In genomic region chr20:31475032-31475431, GRCh38 we compare ENCODE assay signal across 11 cellular contexts. TPM values are rescaled to one million over a fixed set of nuclear protein-coding genes. Genes with fewer than 3 reads are reported as not detected.
A peak's percentile ranks its signal among the peaks of the same experiment; 100 is the strongest.
DNase-seq lines count a peak whose midpoint lies in the region; ATAC-seq and TF ChIP-seq lines count a peak whose summit lies in the region.
"Had no signal": no experiment of that assay in that cellular context is flagged by ENCODE, and none has a peak within 500 bp of the region (broad histone marks: within the 10 kb centered on the region; RNA-seq: fewer than 3 reads in every experiment).

Gene DEFB124, minus strand, starts transcription at chr20:31475127. Its CDS starts 2,114 bp downstream, at chr20:31473013.
Gene REM1, plus strand, starts transcription at chr20:31475288. Its CDS starts 1,158 bp downstream, at chr20:31476446.

- H4K20me1 ChIP-seq in neural progenitor cell (ENCODE audit: low read depth): no peaks in the 10 kb centered on the region

- TF ChIP-seq EP300 in gastroesophageal sphincter (IDR thresholded peaks at IDR 0.05): no peak

- H3K79me2 ChIP-seq in neural progenitor cell (ENCODE audit: low read depth): no peaks in the 10 kb centered on the region

- no peak within 1 kb of the TSS for H3K9ac ChIP-seq in neural progenitor cell

- H3K36me3 Mint-ChIP-seq in activated naive CD8-positive, alpha-beta T cell: no peaks in the 10 kb centered on the region
- peaks cover 1% of the 10 kb centered on the region for H3K36me3 Mint-ChIP-seq in activated naive CD8-positive, alpha-beta T cell treated with anti-CD3 and anti-CD28 coated beads for 36 hours
- H3K36me3 Mint-ChIP-seq in neural progenitor cell: peaks cover 2% of the 10 kb centered on the region

- DNase-seq in activated naive CD8-positive, alpha-beta T cell treated with anti-CD3 and anti-CD28 coated beads for 36 hours: no peak
- DNase-seq in neural progenitor cell (ENCODE audit: low spot score): peak; percentile 23
- DNase-seq in aorta: peak; percentile 76 to 91
- DNase-seq in anterior cingulate cortex (lab: John Stamatoyannopoulos, UW): no peak
- DNase-seq: activated CD4-positive, alpha-beta T cell treated with anti-CD3 and anti-CD28 coated beads, Interleukin-2, amount 50 U/mL, for 4 hours had no signal

- ATAC-seq in gastroesophageal sphincter (peak; percentile 85), aorta (ENCODE audit: low FRiP score) (peak; percentile 94), GM21447 (IDR thresholded peaks at IDR 0.05; ENCODE audit: unreplicated experiment) (no peak), GM19395 (IDR thresholded peaks at IDR 0.05; ENCODE audit: unreplicated experiment) (no peak)

- intact Hi-C loops in aorta (cut with DNase I): no loop called here

- H3K27me3 Mint-ChIP-seq in activated naive CD8-positive, alpha-beta T cell: peaks cover 24% of the 10 kb centered on the region
- H3K27me3 Mint-ChIP-seq in activated naive CD8-positive, alpha-beta T cell treated with anti-CD3 and anti-CD28 coated beads for 36 hours: peaks cover 48% of the 10 kb centered on the region
- peaks cover 9% of the 10 kb centered on the region for H3K27me3 Mint-ChIP-seq in neural progenitor cell (ENCODE audit: insufficient read depth, low read depth)

- no peaks in the 10 kb centered on the region for H3K36me3 ChIP-seq in gastroesophageal sphincter
- no peaks in the 10 kb centered on the region for H3K36me3 ChIP-seq in neural progenitor cell
- no peaks in the 10 kb centered on the region for H3K36me3 ChIP-seq in aorta (ENCODE audit: control insufficient read depth in 1 of 2, insufficient read depth in 2 of 2, low read length in 1 of 2)

- peaks cover 0 to 37% (median 7%) of the 10 kb centered on the region in 3 donors for H3K4me1 ChIP-seq in gastroesophageal sphincter
- no peaks in the 10 kb centered on the region for H3K4me1 ChIP-seq in neural progenitor cell
- H3K4me1 ChIP-seq in aorta (ENCODE audit: control insufficient read depth in 1 of 2, insufficient read depth in 2 of 2, low read length in 2 of 2): no peaks in the 10 kb centered on the region

- peaks cover 19% of the 10 kb centered on the region for H3K4me1 Mint-ChIP-seq in activated naive CD8-positive, alpha-beta T cell (ENCODE audit: low read depth)
- peaks cover 14% of the 10 kb centered on the region for H3K4me1 Mint-ChIP-seq in activated naive CD8-positive, alpha-beta T cell treated with anti-CD3 and anti-CD28 coated beads for 36 hours
- H3K4me1 Mint-ChIP-seq in neural progenitor cell: no peaks in the 10 kb centered on the region

- H3K4me3 ChIP-seq in gastroesophageal sphincter: peak within 1 kb of the TSS; percentile 31 to 58
- H3K4me3 ChIP-seq in neural progenitor cell: peak within 1 kb of the TSS; percentile 17
- H3K4me3 ChIP-seq in aorta (ENCODE audit: low read length in 2 of 2): peak within 1 kb of the TSS; percentile 42 to 56

- peak within 1 kb of the TSS in 3 of 4 donors; percentile 68 to 78 (median 77) for H3K27ac ChIP-seq in gastroesophageal sphincter
- H3K27ac ChIP-seq in neural progenitor cell: no peak within 1 kb of the TSS
- peak within 1 kb of the TSS in 1 of 2 donors; percentile 49 for H3K27ac ChIP-seq in aorta (ENCODE audit: low read depth in 1 of 2, low read length in 2 of 2)

- WGBS in gastroesophageal sphincter (ENCODE audit: low coverage in 1 of 2), 2 donors: no CpG with 5 or more reads among the region's 27 CpGs
- WGBS in aorta, 2 donors: 0 to 1% methylated on average over 25 to 27 of the region's 27 CpGs

- H3K4me2 ChIP-seq in neural progenitor cell: no peak within 1 kb of the TSS

- no peaks in the 10 kb centered on the region for H3F3A ChIP-seq in neural progenitor cell (ENCODE audit: low read depth)

- no peak within 1 kb of the TSS for H3K27ac Mint-ChIP-seq in activated naive CD8-positive, alpha-beta T cell
- H3K27ac Mint-ChIP-seq in activated naive CD8-positive, alpha-beta T cell treated with anti-CD3 and anti-CD28 coated beads for 36 hours: no peak within 1 kb of the TSS
- no peak within 1 kb of the TSS for H3K27ac Mint-ChIP-seq in neural progenitor cell

- TF ChIP-seq POLR2A in gastroesophageal sphincter (IDR thresholded peaks at IDR 0.05): peak; percentile 12 to 13

- peaks cover 4% of the 10 kb centered on the region for H3K9me3 Mint-ChIP-seq in activated naive CD8-positive, alpha-beta T cell (ENCODE audit: low read depth)
- H3K9me3 Mint-ChIP-seq in activated naive CD8-positive, alpha-beta T cell treated with anti-CD3 and anti-CD28 coated beads for 36 hours: peaks cover 2% of the 10 kb centered on the region
- peaks cover 10% of the 10 kb centered on the region for H3K9me3 Mint-ChIP-seq in neural progenitor cell

- H3K4me3 Mint-ChIP-seq in activated naive CD8-positive, alpha-beta T cell: peak within 1 kb of the TSS; percentile 55
- no peak within 1 kb of the TSS for H3K4me3 Mint-ChIP-seq in activated naive CD8-positive, alpha-beta T cell treated with anti-CD3 and anti-CD28 coated beads for 36 hours
- H3K4me3 Mint-ChIP-seq in neural progenitor cell: no peak within 1 kb of the TSS

- TF ChIP-seq CTCF in gastroesophageal sphincter (IDR thresholded peaks at IDR 0.05) (no peak), neural progenitor cell (IDR thresholded peaks at IDR 0.05) (no peak)

- H3K9me3 ChIP-seq in gastroesophageal sphincter (no peaks in the 10 kb centered on the region), neural progenitor cell (ENCODE audit: low read depth) (peaks cover 6% of the 10 kb centered on the region), aorta (ENCODE audit: control insufficient read depth, low read length) (no peaks in the 10 kb centered on the region)

- H2AFZ ChIP-seq in neural progenitor cell (replicated peaks): no peak within 1 kb of the TSS

- H3K27me3 ChIP-seq in gastroesophageal sphincter (peaks cover 10% of the 10 kb centered on the region), neural progenitor cell (peaks cover 6% of the 10 kb centered on the region), aorta (ENCODE audit: control insufficient read depth in 1 of 2, insufficient read depth in 2 of 2, low read length in 1 of 2) (no peaks in the 10 kb centered on the region)

RNA-seq across cellular contexts. Expression of gene DEFB124, which starts in this region (rescaled TPM):
- not detected for total RNA-seq in activated naive CD8-positive, alpha-beta T cell treated with anti-CD3 and anti-CD28 coated beads for 36 hours
- total RNA-seq in gastroesophageal sphincter: 1 to 10 TPM in 1 of 4 donors, not detected in 3; 2.0 TPM
- not detected in 2 replicates for total RNA-seq in neural progenitor cell (ENCODE audit: low replicate concordance)
- 1 to 10 TPM; 1.6 to 7.6 TPM for total RNA-seq in aorta
- not detected for polyA plus RNA-seq in aorta
- total RNA-seq: glomerular endothelial cell had no signal
- polyA plus RNA-seq: AG04450 had no signal

RNA-seq across cellular contexts. Expression of gene REM1, which starts in this region (rescaled TPM):
- total RNA-seq in activated naive CD8-positive, alpha-beta T cell treated with anti-CD3 and anti-CD28 coated beads for 36 hours: not detected
- total RNA-seq in gastroesophageal sphincter: 1 to 10 TPM; 3.2 to 7.1 (median 5.4) TPM
- not detected in 2 replicates for total RNA-seq in neural progenitor cell (ENCODE audit: low replicate concordance)
- total RNA-seq in aorta: 10 to 100 TPM; 13.6 to 13.9 TPM
- polyA plus RNA-seq in aorta: 10 to 100 TPM in 1 of 2 donors, 1 to 10 TPM in 1; 2.5 to 12.7 TPM
- total RNA-seq: glomerular endothelial cell had no signal
- polyA plus RNA-seq: AG04450 had no signal

Comparison
In these comparisons a context has a peak if more than half of its experiments do, and no peak if none do; other contexts are left out.
1. Peak in DNase-seq and H3K4me3 ChIP-seq in neural progenitor cell; RNA of the genes that start here not detected or under 1 TPM.
2. DNase-seq: peak in aorta (2 of 2); none in activated naive CD8-positive, alpha-beta T cell treated with anti-CD3 and anti-CD28 coated beads for 36 hours (single experiment) and anterior cingulate cortex (0 of 58).
3. ATAC-seq: peak in gastroesophageal sphincter (single experiment) and aorta (single experiment); none in GM21447 (single experiment) and GM19395 (single experiment).
4. Peak in every context shown above with its lines, with median percentiles within 50 percentile points of each other: H3K4me3 ChIP-seq.